9 cellular contexts compared by ENCODE assay signal in genomic region chr14:97978336-97978735, GRCh38.
A peak's percentile ranks its signal among the peaks of the same experiment; 100 is the strongest.
DNase-seq lines count a peak whose midpoint lies in the region; ATAC-seq, FAIRE-seq and TF ChIP-seq lines count a peak whose summit lies in the region.
"Had no signal": no experiment of that assay in that cellular context is flagged by ENCODE, and none has a peak within 500 bp of the region (broad histone marks: within the 10 kb centered on the region; RNA-seq: fewer than 3 reads in every experiment).

No MANE protein-coding gene starts in this region.

- no peak overlapping the region for H3K27ac ChIP-seq in C4-2B
- peak overlapping the region; percentile 75 for H3K27ac ChIP-seq in caudate nucleus (ENCODE audit: low read depth, low read length)

- FAIRE-seq in GM12891 (lab: Jason Lieb, UNC) = no peak
- FAIRE-seq: islet of Langerhans had no signal

- no peak for TF ChIP-seq POLR2A in GM12891 (IDR thresholded peaks at IDR 0.05; ENCODE audit: low read depth, low read length)

- no peak for ATAC-seq in HG03159 (IDR thresholded peaks at IDR 0.05; ENCODE audit: unreplicated experiment)

- DNase-seq in NCI-H128 (lab: John Stamatoyannopoulos, UW; ENCODE audit: unreplicated experiment) (peak; percentile 66), caudate nucleus (lab: John Stamatoyannopoulos, UW) (peak in 60 of 61 donors; percentile 10 to 92 (median 62)), left kidney (ENCODE audit: low read depth, low spot score) (peak; percentile 90), GM12891 (ENCODE audit: insufficient read length, low spot score) (no peak)
- DNase-seq in activated CD4-positive, alpha-beta T cell treated with anti-CD3 and anti-CD28 coated beads for 1 hour = peak; percentile 70
- peak; percentile 83 for DNase-seq in stimulated activated CD4-positive, alpha-beta T cell treated with anti-CD3 and anti-CD28 coated beads, Interleukin-2, amount 100 ng/mL, for 24 hours

- TF ChIP-seq CTCF in C4-2B (conservative IDR thresholded peaks at IDR 0.05) = peak; percentile 62

TF ChIP-seq in GM12891, 5 proteins besides CTCF, POLR2A, EP300 and RAD21:
- TF ChIP-seq TAF1 (IDR thresholded peaks at IDR 0.05; ENCODE audit: low read depth, low read length) (no peak), POLR2AphosphoS5 (IDR thresholded peaks at IDR 0.05; ENCODE audit: low read depth, low read length) (no peak), PAX5 (IDR thresholded peaks at IDR 0.05; ENCODE audit: insufficient read depth, low read length, severe bottlenecking) (no peak), SPI1 (IDR thresholded peaks at IDR 0.05; ENCODE audit: low read depth, low read length) (no peak), POU2F2 (IDR thresholded peaks at IDR 0.05; ENCODE audit: low read depth, low read length) (no peak)
